8 cellular contexts compared by ENCODE assay signal in genomic region chr20:23340524-23340923, GRCh38. TPM values are rescaled to one million over a fixed set of nuclear protein-coding genes. Genes with fewer than 3 reads are reported as not detected.
DNase-seq lines count a peak whose midpoint lies in the region; ATAC-seq and TF ChIP-seq lines count a peak whose summit lies in the region.

No MANE protein-coding gene starts in this region.

- H3K27me3 ChIP-seq in dorsolateral prefrontal cortex, result no peaks in the 10 kb centered on the region

- peak; percentile 39 for DNase-seq in stimulated activated CD4-positive, alpha-beta T cell treated with anti-CD3 and anti-CD28 coated beads, Interleukin-1b, Interleukin-23, amount 100 ng/mL, for 48 hours
- no peak for DNase-seq in stimulated activated CD4-positive, alpha-beta T cell treated with anti-CD3 and anti-CD28 coated beads, Interleukin-12 subunit alpha, Interleukin-12 subunit beta, amount 100 ng/mL, for 4 hours
- peak; percentile 77 for DNase-seq in Jurkat, Clone E6-1 (ENCODE audit: low read depth, low spot score)
- DNase-seq in SHP77 (lab: John Stamatoyannopoulos, UW), result peak; percentile 85 to 86
- DNase-seq in dorsolateral prefrontal cortex, result peak; percentile 38 to 88 (median 71)
- peak; percentile 82 for DNase-seq in medulla oblongata (ENCODE audit: extremely low spot score)
- no peak for DNase-seq in KG1 (lab: John Stamatoyannopoulos, UW)

- ATAC-seq in HG02642 (IDR thresholded peaks at IDR 0.05; ENCODE audit: poor library complexity, unreplicated experiment), result no peak

- H3K4me3 ChIP-seq in Jurkat, Clone E6-1 (ENCODE audit: low read length), result no peak overlapping the region
- no peak overlapping the region for H3K4me3 ChIP-seq in dorsolateral prefrontal cortex

- H3K27ac ChIP-seq in dorsolateral prefrontal cortex, result no peak overlapping the region

- intact Hi-C loops in dorsolateral prefrontal cortex (cut with DNase I), result loop anchor here in 1 of 2 donors (1.0 to 10.0 kb wide), 3 partner anchors 276 to 1003 kb away; no protein-coding TSS in a partner anchor

- TF ChIP-seq CTCF in dorsolateral prefrontal cortex (IDR thresholded peaks at IDR 0.05 in 54 of 56, conservative IDR thresholded peaks at IDR 0.05 in 2 of 56; ENCODE audit: low read depth in 1 of 56, partially characterized antibody in 56 of 56), result peak in 55 of 56 donors; percentile 35 to 86 (median 69)

RNA-seq across cellular contexts. Expression of gene NXT1, which starts 10.1 kb away (rescaled TPM):
- polyA plus RNA-seq in Jurkat, Clone E6-1 (2012; ENCODE audit: insufficient read depth, insufficient read length), result 55.2 TPM
- total RNA-seq in dorsolateral prefrontal cortex, result 10 to 100 TPM in 4 of 120 experiments, 1 to 10 TPM in 116; 3.2 to 13.1 (median 6.7) TPM

RNA-seq across cellular contexts. Expression of gene GZF1, which starts 21.5 kb away (rescaled TPM):
- polyA plus RNA-seq in Jurkat, Clone E6-1 (2012; ENCODE audit: insufficient read depth, insufficient read length), result 13.2 TPM
- total RNA-seq in dorsolateral prefrontal cortex, result 10 to 100 TPM; 16.7 to 45.4 (median 26.8) TPM

Comparison
In these comparisons a context has a peak if more than half of its experiments do, and no peak if none do; other contexts are left out.
1. DNase-seq: peak in stimulated activated CD4-positive, alpha-beta T cell treated with anti-CD3 and anti-CD28 coated beads, Interleukin-1b, Interleukin-23, amount 100 ng/mL, for 48 hours (single experiment), Jurkat, Clone E6-1 (single experiment), SHP77 (2 of 2), dorsolateral prefrontal cortex (10 of 10) and medulla oblongata (single experiment); none in stimulated activated CD4-positive, alpha-beta T cell treated with anti-CD3 and anti-CD28 coated beads, Interleukin-12 subunit alpha, Interleukin-12 subunit beta, amount 100 ng/mL, for 4 hours (single experiment) and KG1 (single experiment).